Comparison of ENCODE assay signal across 17 cellular contexts in genomic region chr9:14690986-14691730, GRCh38. TPM values are rescaled to one million over a fixed set of nuclear protein-coding genes. Genes with fewer than 3 reads are reported as not detected.
DNase-seq lines count a peak whose midpoint lies in the region; ATAC-seq lines count a peak whose summit lies in the region.
"Had no signal": no experiment of that assay in that cellular context is flagged by ENCODE, and none has a peak within 500 bp of the region (broad histone marks: within the 10 kb centered on the region; RNA-seq: fewer than 3 reads in every experiment).

No MANE protein-coding gene starts in this region.

- H3K36me3 ChIP-seq in SK-N-MC (ENCODE audit: insufficient read depth, low read length) = peaks cover 41% of the 10 kb centered on the region

- no peak for DNase-seq in activated T-cell treated with anti-CD3 and anti-CD28 coated beads, Interleukin-2, amount 50 U/mL, for 4 hours
- DNase-seq in activated T-cell treated with anti-CD3 and anti-CD28 coated beads for 4 hours = no peak
- no peak for DNase-seq in SK-N-MC (ENCODE audit: low read depth, low spot score)
- peak; percentile 25 for DNase-seq in kidney tubule cell (ENCODE audit: low spot score)
- DNase-seq in superior temporal gyrus (ENCODE audit: extremely low spot score) = peak; percentile 22
- no peak for DNase-seq in HUDEP-2 (lab: John Stamatoyannopoulos, UW; ENCODE audit: unreplicated experiment in 76 of 76)
- no peak for DNase-seq in medulla oblongata (ENCODE audit: extremely low spot score)
- no peak for DNase-seq in stimulated activated naive CD4-positive, alpha-beta T cell (lab: John Stamatoyannopoulos, UW)
- DNase-seq: amniotic stem cell, GF-D8, left ventricle myocardium superior, NCI-H1092, NCI-H774, SW 1271, trophoblast cell had no signal

- no peaks in the 10 kb centered on the region for H3K9me3 Mint-ChIP-seq in activated T-cell treated with anti-CD3 and anti-CD28 coated beads, Interleukin-2, amount 50 U/mL, for 4 hours

- no peaks in the 10 kb centered on the region for H3K27me3 Mint-ChIP-seq in activated T-cell treated with anti-CD3 and anti-CD28 coated beads, Interleukin-2, amount 50 U/mL, for 4 hours (ENCODE audit: low read depth)

- peaks cover 32% of the 10 kb centered on the region for H3K4me1 Mint-ChIP-seq in activated T-cell treated with anti-CD3 and anti-CD28 coated beads, Interleukin-2, amount 50 U/mL, for 4 hours (ENCODE audit: low read depth)

- no peak for ATAC-seq in activated T-cell treated with anti-CD3 and anti-CD28 coated beads, Interleukin-2, amount 50 U/mL, for 4 hours
- ATAC-seq: left ventricle myocardium superior had no signal

- H3K9me3 ChIP-seq in SK-N-MC (ENCODE audit: low read depth, low read length) = no peaks in the 10 kb centered on the region

- H3K27ac ChIP-seq in SK-N-MC = peak overlapping the region; percentile 34

- H3K36me3 Mint-ChIP-seq in activated T-cell treated with anti-CD3 and anti-CD28 coated beads, Interleukin-2, amount 50 U/mL, for 4 hours (ENCODE audit: insufficient read depth) = peaks cover 7% of the 10 kb centered on the region

- peak overlapping the region; percentile 7 for H3K4me3 Mint-ChIP-seq in activated T-cell treated with anti-CD3 and anti-CD28 coated beads, Interleukin-2, amount 50 U/mL, for 4 hours

- peak overlapping the region; percentile 66 for H3K9ac ChIP-seq in SK-N-MC (ENCODE audit: insufficient read length)

- H3K4me3 ChIP-seq in SK-N-MC = peak overlapping the region; percentile 80

RNA-seq across cellular contexts. Expression of gene ZDHHC21, which starts 2.1 kb away (rescaled TPM):
- total RNA-seq in activated T-cell treated with anti-CD3 and anti-CD28 coated beads, Interleukin-2, amount 50 U/mL, for 4 hours = 1 to 10 TPM; 3.4 to 5.0 (median 4.2) TPM

RNA-seq across cellular contexts. Expression of gene CER1, which starts 31.4 kb away (rescaled TPM):
- total RNA-seq in activated T-cell treated with anti-CD3 and anti-CD28 coated beads, Interleukin-2, amount 50 U/mL, for 4 hours = not detected
- total RNA-seq: activated CD8-positive, alpha-beta memory T cell treated with anti-CD3 and anti-CD28 coated beads for 36 hours; left ventricle myocardium superior; pulmonary artery endothelial cell had no signal

Comparison
In these comparisons a context has a peak if more than half of its experiments do, and no peak if none do; other contexts are left out.
1. DNase-seq: peak in kidney tubule cell (single experiment) and superior temporal gyrus (single experiment); none in activated T-cell treated with anti-CD3 and anti-CD28 coated beads, Interleukin-2, amount 50 U/mL, for 4 hours (single experiment), activated T-cell treated with anti-CD3 and anti-CD28 coated beads for 4 hours (single experiment), SK-N-MC (single experiment), HUDEP-2 (0 of 76), medulla oblongata (single experiment) and stimulated activated naive CD4-positive, alpha-beta T cell (0 of 6).